In genomic region chr10:4825456-4825867, GRCh38 we compare ENCODE assay signal across 10 cellular contexts. TPM values are rescaled to one million over a fixed set of nuclear protein-coding genes. Genes with fewer than 3 reads are reported as not detected.
DNase-seq lines count a peak whose midpoint lies in the region; ATAC-seq and TF ChIP-seq lines count a peak whose summit lies in the region.
"Had no signal": no experiment of that assay in that cellular context is flagged by ENCODE, and none has a peak within 500 bp of the region (broad histone marks: within the 10 kb centered on the region; RNA-seq: fewer than 3 reads in every experiment).

No MANE protein-coding gene starts in this region.

- TF ChIP-seq CTCF in MCF 10A (IDR thresholded peaks at IDR 0.05; ENCODE audit: unreplicated experiment) (no peak), mammary epithelial cell (conservative IDR thresholded peaks at IDR 0.05 in 1 of 2, IDR thresholded peaks at IDR 0.05 in 1 of 2; ENCODE audit: extremely low read depth in 1 of 2, insufficient read depth in 1 of 2, low read depth in 1 of 2, low read length in 2 of 2) (no peak), choroid plexus epithelial cell (conservative IDR thresholded peaks at IDR 0.05; ENCODE audit: low read depth, low read length) (no peak), natural killer cell (IDR thresholded peaks at IDR 0.05) (no peak), type B pancreatic cell (conservative IDR thresholded peaks at IDR 0.05) (no peak)

- no peaks in the 10 kb centered on the region for H3K4me1 ChIP-seq in mammary epithelial cell (ENCODE audit: insufficient read depth, low read length)

- DNase-seq in MCF 10A (ENCODE audit: unreplicated experiment): no peak
- DNase-seq in mammary epithelial cell: no peak
- DNase-seq in choroid plexus epithelial cell (ENCODE audit: low read depth): no peak
- no peak for DNase-seq in natural killer cell
- no peak for DNase-seq in type B pancreatic cell (ENCODE audit: extremely low spot score, unreplicated experiment)
- DNase-seq in NCI-H2196 (lab: John Stamatoyannopoulos, UW; ENCODE audit: unreplicated experiment): no peak

- dilution Hi-C loops in mammary epithelial cell (cut with HindIII; ENCODE audit: low sequenced_read_pairs): no loop called here

- no peaks in the 10 kb centered on the region for H3K36me3 Mint-ChIP-seq in MCF 10A (ENCODE audit: insufficient read depth, unreplicated experiment)
- no peaks in the 10 kb centered on the region for H3K36me3 Mint-ChIP-seq in natural killer cell
- H3K36me3 Mint-ChIP-seq in type B pancreatic cell: no peaks in the 10 kb centered on the region

- CTCF ChIA-PET in MCF 10A (lab: Yijun Ruan, JAX): interaction anchor here (0.7 to 3.2 kb wide), 3 partner anchors 10 to 608 kb away, joined by 3 to 12 read pairs (median 3); no protein-coding TSS in a partner anchor
- CTCF ChIA-PET in mammary epithelial cell (lab: Charles Lee; ENCODE audit: low non-redundant PET): interaction anchor here (1.4 kb wide), 1 partner anchor 10 kb away, joined by 6 read pairs; no protein-coding TSS in a partner anchor

- no peaks in the 10 kb centered on the region for H4K20me1 ChIP-seq in mammary epithelial cell (ENCODE audit: insufficient read depth, low read length)

- H3K27ac Mint-ChIP-seq in MCF 10A (ENCODE audit: low read depth, unreplicated experiment) (no peak overlapping the region), natural killer cell (peak overlapping the region in 1 of 2 donors; percentile 41), type B pancreatic cell (peak overlapping the region; percentile 82)

- no peaks in the 10 kb centered on the region for H3K79me2 ChIP-seq in mammary epithelial cell (ENCODE audit: insufficient read depth, low read length)

- POLR2A ChIA-PET in MCF 10A (lab: Yijun Ruan, JAX): interaction anchor here (0.6 kb wide), 1 partner anchor 607 kb away, joined by 6 read pairs; no protein-coding TSS in a partner anchor

- H3K4me3 Mint-ChIP-seq in MCF 10A (ENCODE audit: unreplicated experiment) (peak overlapping the region; percentile 74), natural killer cell (peak overlapping the region; percentile 64), type B pancreatic cell (peak overlapping the region; percentile 81)

- ATAC-seq in natural killer cell (no peak), GM21786 (IDR thresholded peaks at IDR 0.05; ENCODE audit: unreplicated experiment) (no peak), HG02970 (IDR thresholded peaks at IDR 0.05; ENCODE audit: low FRiP score, unreplicated experiment) (no peak)
- ATAC-seq: GM12878 had no signal

- H2AFZ ChIP-seq in mammary epithelial cell (ENCODE audit: low read depth, low read length): no peak overlapping the region

- WGBS in mammary epithelial cell (ENCODE audit: low coverage, missing lambda C conversion rate): 98% methylated on average over 12 of the region's 16 CpGs

- H3K27me3 Mint-ChIP-seq in MCF 10A (ENCODE audit: insufficient read depth, unreplicated experiment) (peaks cover 9% of the 10 kb centered on the region), natural killer cell (ENCODE audit: low read depth in 2 of 2) (peaks cover 41 to 59% of the 10 kb centered on the region in 2 donors), type B pancreatic cell (peaks cover 19% of the 10 kb centered on the region)

- H3K4me2 ChIP-seq in mammary epithelial cell (ENCODE audit: insufficient read depth, low read depth, low read length): no peak overlapping the region

- intact Hi-C loops in MCF 10A (cut with micrococcal nuclease): no loop called here
- intact Hi-C loops in mammary epithelial cell (cut with micrococcal nuclease): loop anchor here (10.0 kb wide), 1 partner anchor 799 kb away; no protein-coding TSS in a partner anchor
- intact Hi-C loops in natural killer cell (cut with micrococcal nuclease): no loop called here

- no peak overlapping the region for H3K27ac ChIP-seq in mammary epithelial cell (ENCODE audit: insufficient read depth, low read depth, low read length)
- H3K27ac ChIP-seq: neutrophil had no signal

- no peaks in the 10 kb centered on the region for H3K9me3 Mint-ChIP-seq in MCF 10A (ENCODE audit: unreplicated experiment)
- H3K9me3 Mint-ChIP-seq in natural killer cell: no peaks in the 10 kb centered on the region
- peaks cover 9% of the 10 kb centered on the region for H3K9me3 Mint-ChIP-seq in type B pancreatic cell

- in situ Hi-C loops in mammary epithelial cell (cut with MboI; ENCODE audit: low sequenced_read_pairs in 2 of 2): loop anchor here in 1 of 2 donors (25.0 kb wide), 2 partner anchors 562 to 787 kb away; no protein-coding TSS in a partner anchor

- no peaks in the 10 kb centered on the region for H3K9me3 ChIP-seq in mammary epithelial cell (replicated peaks; ENCODE audit: insufficient read depth, low read length)
- H3K9me3 ChIP-seq: neutrophil had no signal

- H3K9ac ChIP-seq in mammary epithelial cell (ENCODE audit: insufficient read depth, low read length): no peak overlapping the region

- no peaks in the 10 kb centered on the region for H3K36me3 ChIP-seq in mammary epithelial cell (ENCODE audit: insufficient read depth, low read length)
- H3K36me3 ChIP-seq: neutrophil had no signal

- BruUV-seq in MCF 10A (replicated peaks; lab: Mats Ljungman, UMichigan) (no TSS peak), mammary epithelial cell (replicated peaks; lab: Mats Ljungman, UMichigan) (no TSS peak)

- H3K4me3 ChIP-seq in mammary epithelial cell (replicated peaks in 1 of 3; ENCODE audit: insufficient read depth in 1 of 3, low read depth in 2 of 3, low read length in 3 of 3): no peak overlapping the region
- peak overlapping the region; percentile 65 for H3K4me3 ChIP-seq in choroid plexus epithelial cell (ENCODE audit: low read depth, low read length)
- H3K4me3 ChIP-seq: GM12878 had no signal

- H3K4me1 Mint-ChIP-seq in MCF 10A (ENCODE audit: insufficient read depth, unreplicated experiment) (no peaks in the 10 kb centered on the region), natural killer cell (peaks cover 0 to 14% of the 10 kb centered on the region in 2 donors), type B pancreatic cell (ENCODE audit: unreplicated experiment) (no peaks in the 10 kb centered on the region)

- H3K27me3 ChIP-seq in mammary epithelial cell (ENCODE audit: insufficient read depth, low read length): no peaks in the 10 kb centered on the region

RNA-seq across cellular contexts. Expression of gene AKR1E2, which starts 0.5 kb away (rescaled TPM):
- total RNA-seq in MCF 10A (2022) (0.29 TPM in 1 of 2 replicates, not detected in the other), mammary epithelial cell (10 to 100 TPM in 1 of 2 donors, 1 to 10 TPM in 1; 9.8 to 20.5 TPM), natural killer cell (1 to 10 TPM in 2 of 3 donors, under 1 TPM in 1; 0.56 to 4.0 (median 3.7) TPM), type B pancreatic cell (ENCODE audit: low replicate concordance) (4.7 and 6.6 TPM in 2 replicates)
- not detected for polyA plus RNA-seq in mammary epithelial cell
- polyA minus RNA-seq in mammary epithelial cell: not detected
- total RNA-seq: GM12878 had no signal
- polyA plus RNA-seq: GM12878 had no signal
